1 cellular context compared by ENCODE assay signal in the genomic region with DNA sequence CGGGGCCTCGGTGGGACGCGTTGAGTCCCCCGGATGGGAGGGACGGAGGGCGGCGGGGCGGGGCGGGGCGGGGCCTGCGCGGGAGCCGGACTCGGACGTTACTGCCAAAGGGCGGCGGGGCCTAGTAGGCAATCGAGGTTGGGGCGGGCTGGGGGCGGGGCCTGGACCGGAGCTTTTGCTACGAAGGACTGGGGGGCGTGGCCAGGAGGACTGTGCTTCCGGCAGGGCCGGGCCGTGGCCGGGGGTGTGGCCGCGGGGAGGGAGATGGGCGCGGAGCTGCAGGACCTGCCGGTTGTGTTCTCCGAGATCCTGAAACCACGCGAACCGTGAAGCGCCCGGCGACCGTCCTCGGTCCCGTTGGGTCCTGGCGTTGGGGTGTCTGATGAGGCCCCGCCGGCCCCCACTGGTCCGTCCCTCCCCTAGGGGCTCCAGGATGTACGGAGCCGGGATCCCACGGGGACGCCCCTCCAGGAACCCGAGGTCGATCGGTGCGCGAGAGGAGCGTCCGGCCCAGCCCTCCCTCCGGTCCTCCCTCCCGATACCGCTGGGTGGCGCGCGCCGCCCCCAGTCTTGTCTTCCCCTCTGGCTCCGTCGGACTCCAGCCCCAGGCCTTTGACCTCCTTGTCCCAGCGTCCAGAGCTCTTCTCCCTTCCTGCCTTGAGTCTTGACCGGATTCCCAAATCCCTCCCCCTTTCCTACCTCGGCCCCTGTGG.
TF ChIP-seq lines count a peak whose summit lies in the region.

No MANE protein-coding gene starts in this region.

TF ChIP-seq in liver, 16 proteins besides CTCF, POLR2A, EP300 and RAD21 (continued from another document):
- TF ChIP-seq, protein P1, sequence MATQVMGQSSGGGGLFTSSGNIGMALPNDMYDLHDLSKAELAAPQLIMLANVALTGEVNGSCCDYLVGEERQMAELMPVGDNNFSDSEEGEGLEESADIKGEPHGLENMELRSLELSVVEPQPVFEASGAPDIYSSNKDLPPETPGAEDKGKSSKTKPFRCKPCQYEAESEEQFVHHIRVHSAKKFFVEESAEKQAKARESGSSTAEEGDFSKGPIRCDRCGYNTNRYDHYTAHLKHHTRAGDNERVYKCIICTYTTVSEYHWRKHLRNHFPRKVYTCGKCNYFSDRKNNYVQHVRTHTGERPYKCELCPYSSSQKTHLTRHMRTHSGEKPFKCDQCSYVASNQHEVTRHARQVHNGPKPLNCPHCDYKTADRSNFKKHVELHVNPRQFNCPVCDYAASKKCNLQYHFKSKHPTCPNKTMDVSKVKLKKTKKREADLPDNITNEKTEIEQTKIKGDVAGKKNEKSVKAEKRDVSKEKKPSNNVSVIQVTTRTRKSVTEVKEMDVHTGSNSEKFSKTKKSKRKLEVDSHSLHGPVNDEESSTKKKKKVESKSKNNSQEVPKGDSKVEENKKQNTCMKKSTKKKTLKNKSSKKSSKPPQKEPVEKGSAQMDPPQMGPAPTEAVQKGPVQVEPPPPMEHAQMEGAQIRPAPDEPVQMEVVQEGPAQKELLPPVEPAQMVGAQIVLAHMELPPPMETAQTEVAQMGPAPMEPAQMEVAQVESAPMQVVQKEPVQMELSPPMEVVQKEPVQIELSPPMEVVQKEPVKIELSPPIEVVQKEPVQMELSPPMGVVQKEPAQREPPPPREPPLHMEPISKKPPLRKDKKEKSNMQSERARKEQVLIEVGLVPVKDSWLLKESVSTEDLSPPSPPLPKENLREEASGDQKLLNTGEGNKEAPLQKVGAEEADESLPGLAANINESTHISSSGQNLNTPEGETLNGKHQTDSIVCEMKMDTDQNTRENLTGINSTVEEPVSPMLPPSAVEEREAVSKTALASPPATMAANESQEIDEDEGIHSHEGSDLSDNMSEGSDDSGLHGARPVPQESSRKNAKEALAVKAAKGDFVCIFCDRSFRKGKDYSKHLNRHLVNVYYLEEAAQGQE (IDR thresholded peaks at IDR 0.05) = peak; percentile 47
- TF ChIP-seq NR2F2 (IDR thresholded peaks at IDR 0.05) (peak; percentile 54), EGR1 (IDR thresholded peaks at IDR 0.05; ENCODE audit: low read depth in 2 of 2) (no peak), RXRA (IDR thresholded peaks at IDR 0.05) (peak; percentile 70)
